In the genomic region with DNA sequence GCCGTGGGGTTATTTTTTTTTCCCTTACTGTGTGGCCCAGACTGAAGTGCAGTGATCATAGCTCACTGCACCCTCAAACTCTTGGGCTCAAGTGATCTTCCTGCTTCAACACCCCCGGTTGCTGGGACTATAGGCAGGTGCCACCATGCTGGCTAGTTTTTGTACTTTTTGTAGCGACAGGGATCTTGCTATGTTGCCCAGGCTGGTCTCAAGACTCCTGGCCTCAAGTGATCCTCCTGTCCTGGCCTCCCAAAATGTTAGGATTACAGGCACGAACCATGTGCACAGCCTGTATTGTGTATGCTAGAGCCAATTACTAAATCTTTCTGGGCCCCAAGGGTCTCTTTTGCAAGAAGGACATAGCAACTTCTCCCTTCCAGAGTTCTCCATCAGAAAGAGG, we compare ENCODE assay signal across 1 cellular context.
TF ChIP-seq lines count a peak whose summit lies in the region.

No MANE protein-coding gene starts in this region.

TF ChIP-seq in IMR-90, 13 proteins besides CTCF, POLR2A, EP300 and RAD21:
- no peak for TF ChIP-seq MXI1 (IDR thresholded peaks at IDR 0.05; ENCODE audit: borderline replicate concordance, low read depth, low read length)
- TF ChIP-seq SMC3 (IDR thresholded peaks at IDR 0.05; ENCODE audit: low read depth, low read length) = no peak
- no peak for TF ChIP-seq MAZ (IDR thresholded peaks at IDR 0.05; ENCODE audit: borderline replicate concordance, low read depth, low read length)
- TF ChIP-seq RFX5 (IDR thresholded peaks at IDR 0.05; ENCODE audit: low read depth, low read length) = no peak
- TF ChIP-seq NFE2L2 (IDR thresholded peaks at IDR 0.05; ENCODE audit: low read depth, low read length) = no peak
- no peak for TF ChIP-seq RCOR1 (IDR thresholded peaks at IDR 0.05; ENCODE audit: insufficient replicate concordance, low read length)
- TF ChIP-seq BHLHE40 (IDR thresholded peaks at IDR 0.05; ENCODE audit: low read depth, low read length) = no peak
- no peak for TF ChIP-seq CHD1 (IDR thresholded peaks at IDR 0.05; ENCODE audit: low read depth, low read length)
- no peak for TF ChIP-seq MAFK (IDR thresholded peaks at IDR 0.05; ENCODE audit: low read depth, low read length)
- TF ChIP-seq, protein P1, sequence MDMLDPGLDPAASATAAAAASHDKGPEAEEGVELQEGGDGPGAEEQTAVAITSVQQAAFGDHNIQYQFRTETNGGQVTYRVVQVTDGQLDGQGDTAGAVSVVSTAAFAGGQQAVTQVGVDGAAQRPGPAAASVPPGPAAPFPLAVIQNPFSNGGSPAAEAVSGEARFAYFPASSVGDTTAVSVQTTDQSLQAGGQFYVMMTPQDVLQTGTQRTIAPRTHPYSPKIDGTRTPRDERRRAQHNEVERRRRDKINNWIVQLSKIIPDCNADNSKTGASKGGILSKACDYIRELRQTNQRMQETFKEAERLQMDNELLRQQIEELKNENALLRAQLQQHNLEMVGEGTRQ (IDR thresholded peaks at IDR 0.05; ENCODE audit: low read depth, low read length) = no peak
